In genomic region chr20:50987493-50988210, GRCh38 we compare ENCODE assay signal across 8 cellular contexts. TPM values are rescaled to one million over a fixed set of nuclear protein-coding genes. Genes with fewer than 3 reads are reported as not detected.
DNase-seq lines count a peak whose midpoint lies in the region; ATAC-seq and TF ChIP-seq lines count a peak whose summit lies in the region.

No MANE protein-coding gene starts in this region.

- no peak overlapping the region for H3K4me3 Mint-ChIP-seq in Calu3 (ENCODE audit: low read depth, unreplicated experiment)

- TF ChIP-seq CTCF in Calu3 (IDR thresholded peaks at IDR 0.05; ENCODE audit: unreplicated experiment), result peak; percentile 86

- no peak overlapping the region for H3K27ac Mint-ChIP-seq in Calu3 (ENCODE audit: unreplicated experiment)

- no TSS peak for BruUV-seq in Calu3 (replicated peaks; lab: Mats Ljungman, UMichigan)

- DNase-seq in Calu3, result peak; percentile 93
- DNase-seq in NCI-H446 (lab: John Stamatoyannopoulos, UW), result peak; percentile 82 to 89
- peak; percentile 15 to 24 (median 17) for DNase-seq in activated CD4-positive, CD25-positive, alpha-beta regulatory T cell (lab: John Stamatoyannopoulos, UW)
- peak in 54 of 61 donors; percentile 3 to 84 (median 41) for DNase-seq in caudate nucleus (lab: John Stamatoyannopoulos, UW)
- DNase-seq in left colon, result peak; percentile 58 to 61
- DNase-seq in stimulated activated CD4-positive, alpha-beta T cell treated with anti-CD3 and anti-CD28 coated beads, Interleukin-4, amount 100 ng/mL, for 4 hours, result peak; percentile 24 to 40

- H3K27me3 Mint-ChIP-seq in Calu3 (ENCODE audit: unreplicated experiment), result peaks cover 40% of the 10 kb centered on the region

- no peaks in the 10 kb centered on the region for H3K36me3 Mint-ChIP-seq in Calu3 (ENCODE audit: insufficient read depth, unreplicated experiment)

- CTCF ChIA-PET in Calu3 (lab: Charles Lee), result interaction anchor here (0.5 to 4.5 kb wide), 49 partner anchors 9 to 1062 kb away, joined by 3 to 121 read pairs (median 4); partner anchors contain the start of genes ADNP, BCAS4, DPM1 and MOCS3

- peaks cover 5% of the 10 kb centered on the region for H3K4me1 Mint-ChIP-seq in Calu3 (ENCODE audit: low read depth, unreplicated experiment)

- no peak overlapping the region for H3K27ac ChIP-seq in caudate nucleus (ENCODE audit: low read depth, low read length)

- intact Hi-C loops in Calu3 (cut with micrococcal nuclease; ENCODE audit: unreplicated experiment) (loop anchor here (1.0 to 10.0 kb wide), 5 partner anchors 217 to 607 kb away; no protein-coding TSS in a partner anchor), left colon (cut with DNase I, micrococcal nuclease) (loop anchor here in 1 of 2 donors (5.0 kb wide), 1 partner anchor 320 kb away; no protein-coding TSS in a partner anchor)

- no peaks in the 10 kb centered on the region for H3K9me3 Mint-ChIP-seq in Calu3 (ENCODE audit: low read depth, unreplicated experiment)

- ATAC-seq in HG02642 (IDR thresholded peaks at IDR 0.05; ENCODE audit: poor library complexity, unreplicated experiment) (peak; percentile 48), left colon (peak; percentile 87), GM19023 (IDR thresholded peaks at IDR 0.05; ENCODE audit: unreplicated experiment) (no peak)

RNA-seq across cellular contexts. Expression of gene MOCS3, which starts 29.0 kb away (rescaled TPM):
- total RNA-seq in Calu3 (2022), result 13.2 and 15.4 TPM in 2 replicates
- total RNA-seq in left colon, result 1 to 10 TPM; 3.7 to 4.0 TPM

RNA-seq across cellular contexts. Expression of gene DPM1, which starts 29.3 kb away (rescaled TPM):
- total RNA-seq in Calu3 (2022) (87.3 and 89.1 TPM in 2 replicates), left colon (10 to 100 TPM; 33.1 to 34.1 TPM)

RNA-seq across cellular contexts. Expression of gene KCNG1, which starts 35.3 kb away (rescaled TPM):
- total RNA-seq in Calu3 (2022), result 3.9 and 6.8 TPM in 2 replicates
- 10 to 100 TPM in 1 of 2 donors, 1 to 10 TPM in 1; 2.3 to 15.2 TPM for total RNA-seq in left colon

RNA-seq across cellular contexts. Expression of gene ADNP, which starts 56.4 kb away (rescaled TPM):
- total RNA-seq in Calu3 (2022) (91.8 and 103 TPM in 2 replicates), left colon (10 to 100 TPM; 52.5 to 54.2 TPM)

Comparison
In these comparisons a context has a peak if more than half of its experiments do, and no peak if none do; other contexts are left out.
1. DNase-seq: peak in every context shown above with its lines; median percentile 93 in Calu3; 86 in NCI-H446; 60 in left colon; 41 in caudate nucleus; 32 in stimulated activated CD4-positive, alpha-beta T cell treated with anti-CD3 and anti-CD28 coated beads, Interleukin-4, amount 100 ng/mL, for 4 hours; 17 in activated CD4-positive, CD25-positive, alpha-beta regulatory T cell.